23 cellular contexts compared by ENCODE assay signal in the genomic region with DNA sequence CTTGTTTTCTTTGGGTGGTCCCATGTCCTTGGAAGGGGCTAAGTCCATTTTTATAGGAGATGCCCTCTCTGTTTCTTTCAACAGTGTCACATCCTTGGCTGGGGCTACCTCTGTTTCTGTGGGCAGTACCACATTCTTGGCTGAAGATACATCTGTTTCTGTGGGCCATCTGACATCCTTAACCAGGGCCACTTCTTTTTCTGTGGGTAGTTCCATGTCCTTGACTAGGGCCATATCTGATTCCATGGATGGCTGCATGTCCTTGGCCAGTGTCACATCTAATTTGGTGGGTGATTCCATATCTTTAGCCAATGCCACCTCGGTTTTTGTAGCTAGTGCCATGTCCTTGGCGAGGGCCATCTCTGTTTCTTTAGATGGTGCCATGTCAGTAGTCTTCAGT.
"Had no signal": no experiment of that assay in that cellular context is flagged by ENCODE, and none has a peak within 500 bp of the region (broad histone marks: within the 10 kb centered on the region; RNA-seq: fewer than 3 reads in every experiment).

No MANE protein-coding gene starts in this region.

- FAIRE-seq: HepG2, RCC 7860 had no signal

- DNase-seq: IMR-90, Karpas-422, KG1, MG63, NCI-H1092, NCI-H1105 treated with DMSO at 0.1 percent for 48 hours, NCI-H1436, NCI-H187, NCI-H2029, NCI-H2081 treated with DMSO at 0.1 percent for 48 hours, NCI-H2171, NCI-H226, NCI-H446, NCI-H510A, NCI-H524 treated with DMSO at 0.1 percent for 48 hours, NCI-H69, NCI-H774, RPMI8226, SHP77 treated with DMSO at 0.1 percent for 48 hours had no signal

- H3K4me1 ChIP-seq: SJSA1 had no signal

- ATAC-seq: HepG2 had no signal

- H3K27ac ChIP-seq: SJSA1, SK-N-MC had no signal

- H3K9me3 ChIP-seq: MG63, SJSA1 had no signal

- H3K27me3 ChIP-seq: MG63, SJSA1 had no signal

- H3K4me3 ChIP-seq: MG63, SJSA1, SK-N-MC had no signal
